12 cellular contexts compared by ENCODE assay signal in genomic region chr2:73972846-73973245, GRCh38. TPM values are rescaled to one million over a fixed set of nuclear protein-coding genes. Genes with fewer than 3 reads are reported as not detected.
DNase-seq lines count a peak whose midpoint lies in the region; ATAC-seq and TF ChIP-seq lines count a peak whose summit lies in the region.
"Had no signal": no experiment of that assay in that cellular context is flagged by ENCODE, and none has a peak within 500 bp of the region (broad histone marks: within the 10 kb centered on the region; RNA-seq: fewer than 3 reads in every experiment).

No MANE protein-coding gene starts in this region.

- no peaks in the 10 kb centered on the region for H4K20me1 ChIP-seq in OCI-LY7 (ENCODE audit: insufficient read depth, low read length)

- BruUV-seq in OCI-LY7 (replicated peaks; lab: Mats Ljungman, UMichigan), result no TSS peak

- DNase-seq in GM12865 (ENCODE audit: low read depth), result peak; percentile 55
- peak; percentile 26 for DNase-seq in OCI-LY7 (ENCODE audit: low spot score)
- DNase-seq in naive thymus-derived CD4-positive, alpha-beta T cell, result no peak
- no peak for DNase-seq in posterior vena cava (ENCODE audit: low spot score)
- no peak for DNase-seq in NCI-H1436 (lab: John Stamatoyannopoulos, UW)
- DNase-seq in NCI-H82 treated with DMSO at 0.1 percent for 48 hours (lab: John Stamatoyannopoulos, UW; ENCODE audit: unreplicated experiment), result no peak
- DNase-seq: activated CD4-positive, alpha-beta T cell treated with anti-CD3 and anti-CD28 coated beads, Interleukin-2, amount 10 ng/mL, durations not matched to agents 24 days and 14 days; T-helper 1 cell had no signal

- H3K4me1 ChIP-seq in OCI-LY7 (ENCODE audit: insufficient read depth, low read length, poor library complexity, severe bottlenecking), result peaks cover 39% of the 10 kb centered on the region
- H3K4me1 ChIP-seq in naive thymus-derived CD4-positive, alpha-beta T cell (ENCODE audit: control insufficient read depth in 2 of 2, insufficient read depth in 2 of 2, low read length in 2 of 2), result peaks cover 25 to 49% of the 10 kb centered on the region in 2 donors

- no peaks in the 10 kb centered on the region for H3K27me3 ChIP-seq in naive thymus-derived CD4-positive, alpha-beta T cell (ENCODE audit: control insufficient read depth in 2 of 2, insufficient read depth in 2 of 2, low read length in 2 of 2)
- H3K27me3 ChIP-seq: ascending aorta had no signal

- TF ChIP-seq CTCF in GM12865 (IDR thresholded peaks at IDR 0.05; ENCODE audit: insufficient read depth, low read depth, low read length, missing control alignments), result no peak
- no peak for TF ChIP-seq CTCF in OCI-LY7 (conservative IDR thresholded peaks at IDR 0.05; ENCODE audit: low read length)

- H3K4me1 Mint-ChIP-seq in naive thymus-derived CD4-positive, alpha-beta T cell, result peaks cover 53 to 94% (median 87%) of the 10 kb centered on the region in 7 donors

- H2AFZ ChIP-seq in OCI-LY7 (ENCODE audit: low read length), result peak overlapping the region; percentile 35; the same call in 1 of the 2 replicates

- POLR2A ChIA-PET in OCI-LY7 (lab: Charles Lee), result interaction anchor here (1.2 kb wide), 1 partner anchor 61 kb away, joined by 3 read pairs; no protein-coding TSS in a partner anchor
- POLR2A ChIA-PET in naive thymus-derived CD4-positive, alpha-beta T cell (lab: Charles Lee), result interaction anchor here (0.6 to 0.7 kb wide), 2 partner anchors 10 to 48 kb away, joined by 3 to 5 read pairs; no protein-coding TSS in a partner anchor

- no peaks in the 10 kb centered on the region for H3K79me2 ChIP-seq in OCI-LY7 (ENCODE audit: insufficient read depth, low read depth, low read length)

- ATAC-seq in HG03378 (IDR thresholded peaks at IDR 0.05; ENCODE audit: unreplicated experiment), result peak; percentile 38
- ATAC-seq in naive thymus-derived CD4-positive, alpha-beta T cell, result no peak
- ATAC-seq: activated T-helper 17 cell treated with anti-CD3 and anti-CD28 coated beads, Interleukin-2, amount 50 U/mL, for 72 hours had no signal

- no peaks in the 10 kb centered on the region for H3K9me2 ChIP-seq in OCI-LY7 (ENCODE audit: insufficient read depth, low read length)

- intact Hi-C loops in OCI-LY7 (cut with micrococcal nuclease; ENCODE audit: unreplicated experiment), result no loop called here
- intact Hi-C loops in naive thymus-derived CD4-positive, alpha-beta T cell (cut with micrococcal nuclease), result loop anchor here in 1 of 2 donors (10.0 kb wide), 1 partner anchor 562 kb away; no protein-coding TSS in a partner anchor
- intact Hi-C loops in posterior vena cava (cut with DNase I), result no loop called here

- H3K27ac ChIP-seq in OCI-LY7 (ENCODE audit: low read depth, low read length, poor library complexity, severe bottlenecking), result no peak overlapping the region
- H3K27ac ChIP-seq in naive thymus-derived CD4-positive, alpha-beta T cell (ENCODE audit: low read depth, low read length), result no peak overlapping the region
- H3K27ac ChIP-seq: ascending aorta had no signal

- H3K36me3 ChIP-seq in OCI-LY7 (ENCODE audit: insufficient read depth, low read length), result no peaks in the 10 kb centered on the region
- no peaks in the 10 kb centered on the region for H3K36me3 ChIP-seq in naive thymus-derived CD4-positive, alpha-beta T cell (ENCODE audit: control insufficient read depth in 2 of 3, insufficient read depth in 3 of 3, low read length in 3 of 3)
- H3K36me3 ChIP-seq: ascending aorta had no signal

- H3K27ac Mint-ChIP-seq in naive thymus-derived CD4-positive, alpha-beta T cell, result peak overlapping the region in 7 of 9 donors; percentile 44 to 94 (median 67)
- H3K27ac Mint-ChIP-seq: activated CD4-positive, alpha-beta T cell treated with anti-CD3 and anti-CD28 coated beads, Interleukin-2, amount 10 ng/mL, durations not matched to agents 24 days and 14 days; activated T-helper 17 cell treated with anti-CD3 and anti-CD28 coated beads, Interleukin-2, amount 50 U/mL, for 72 hours had no signal

- peak overlapping the region in 3 of 10 donors; percentile 19 to 81 (median 43) for H3K4me3 Mint-ChIP-seq in naive thymus-derived CD4-positive, alpha-beta T cell
- H3K4me3 Mint-ChIP-seq: activated CD4-positive, alpha-beta T cell treated with anti-CD3 and anti-CD28 coated beads, Interleukin-2, amount 10 ng/mL, durations not matched to agents 24 days and 14 days; activated T-helper 17 cell treated with anti-CD3 and anti-CD28 coated beads, Interleukin-2, amount 50 U/mL, for 72 hours had no signal

- no peaks in the 10 kb centered on the region for H3K36me3 Mint-ChIP-seq in naive thymus-derived CD4-positive, alpha-beta T cell

- CTCF ChIA-PET in OCI-LY7 (lab: Charles Lee; ENCODE audit: unreplicated experiment), result no interaction called here
- CTCF ChIA-PET in naive thymus-derived CD4-positive, alpha-beta T cell (lab: Charles Lee), result no interaction called here

- H3K4me2 ChIP-seq in OCI-LY7 (ENCODE audit: low read length), result peak overlapping the region; percentile 37
- H3K4me2 ChIP-seq: smooth muscle cell had no signal

- H3K4me3 ChIP-seq in GM12865 (ENCODE audit: low read depth, low read length) (no peak overlapping the region), OCI-LY7 (ENCODE audit: low read depth, low read length, poor library complexity, severe bottlenecking) (no peak overlapping the region)
- no peak overlapping the region for H3K4me3 ChIP-seq in naive thymus-derived CD4-positive, alpha-beta T cell (ENCODE audit: low read length)
- H3K4me3 ChIP-seq: ascending aorta, smooth muscle cell had no signal

- H3K27me3 Mint-ChIP-seq in naive thymus-derived CD4-positive, alpha-beta T cell, result no peaks in the 10 kb centered on the region
- H3K27me3 Mint-ChIP-seq: activated CD4-positive, alpha-beta T cell treated with anti-CD3 and anti-CD28 coated beads, Interleukin-2, amount 10 ng/mL, durations not matched to agents 24 days and 14 days; activated T-helper 17 cell treated with anti-CD3 and anti-CD28 coated beads, Interleukin-2, amount 50 U/mL, for 72 hours had no signal

- H3K9me3 Mint-ChIP-seq in naive thymus-derived CD4-positive, alpha-beta T cell, result peaks cover 0 to 2% (median 0%) of the 10 kb centered on the region in 11 donors
- H3K9me3 Mint-ChIP-seq: activated CD4-positive, alpha-beta T cell treated with anti-CD3 and anti-CD28 coated beads, Interleukin-2, amount 10 ng/mL, durations not matched to agents 24 days and 14 days; activated T-helper 17 cell treated with anti-CD3 and anti-CD28 coated beads, Interleukin-2, amount 50 U/mL, for 72 hours had no signal

- H3K9me3 ChIP-seq in OCI-LY7 (ENCODE audit: low read length), result no peaks in the 10 kb centered on the region
- no peaks in the 10 kb centered on the region for H3K9me3 ChIP-seq in naive thymus-derived CD4-positive, alpha-beta T cell (ENCODE audit: control insufficient read depth in 2 of 3, low read length in 3 of 3)
- H3K9me3 ChIP-seq: ascending aorta had no signal

RNA-seq across cellular contexts. Expression of gene TET3, which starts 11.9 kb away (rescaled TPM):
- 11.9 and 14.7 TPM in 2 replicates for total RNA-seq in OCI-LY7 (2014; rRNA removed; shearing (Covaris generic))
- 24.8 and 25.2 TPM in 2 replicates for total RNA-seq in OCI-LY7 (2022)
- 10 to 100 TPM; 19.1 to 38.6 (median 28.6) TPM for total RNA-seq in naive thymus-derived CD4-positive, alpha-beta T cell
- polyA plus RNA-seq in naive thymus-derived CD4-positive, alpha-beta T cell, result 1 to 10 TPM in 1 of 2 donors, under 1 TPM in 1; 0.77 to 1.1 TPM
- total RNA-seq in posterior vena cava, result 1 to 10 TPM; 6.6 to 8.5 TPM

RNA-seq across cellular contexts. Expression of gene DGUOK, which starts 46.2 kb away (rescaled TPM):
- 57.1 and 73.4 TPM in 2 replicates for total RNA-seq in OCI-LY7 (2014; rRNA removed; shearing (Covaris generic))
- total RNA-seq in OCI-LY7 (2022) (91.8 and 95.8 TPM in 2 replicates), posterior vena cava (10 to 100 TPM; 36.1 to 41.9 TPM)
- 10 to 100 TPM; 43.1 to 73.9 (median 65.8) TPM for total RNA-seq in naive thymus-derived CD4-positive, alpha-beta T cell
- polyA plus RNA-seq in naive thymus-derived CD4-positive, alpha-beta T cell, result 100 to 1,000 TPM; 207 to 220 TPM

Comparison
In these comparisons a context has a peak if more than half of its experiments do, and no peak if none do; other contexts are left out.
1. DNase-seq: peak in GM12865 (single experiment) and OCI-LY7 (single experiment); none in naive thymus-derived CD4-positive, alpha-beta T cell (0 of 9), posterior vena cava (single experiment), NCI-H1436 (single experiment) and NCI-H82 treated with DMSO at 0.1 percent for 48 hours (single experiment).